ENCODE assay signal across 8 cellular contexts in genomic region chr1:52348704-52349301, GRCh38. TPM values are rescaled to one million over a fixed set of nuclear protein-coding genes. Genes with fewer than 3 reads are reported as not detected.
DNase-seq lines count a peak whose midpoint lies in the region; ATAC-seq and TF ChIP-seq lines count a peak whose summit lies in the region.

No MANE protein-coding gene starts in this region.

- H3K27me3 ChIP-seq in left ventricle myocardium inferior (ENCODE audit: low read depth) (no peaks in the 10 kb centered on the region), uterus (no peaks in the 10 kb centered on the region)

- H3K4me1 ChIP-seq in left ventricle myocardium inferior (no peaks in the 10 kb centered on the region), uterus (no peaks in the 10 kb centered on the region)

- intact Hi-C loops in left ventricle myocardium inferior (cut with micrococcal nuclease): no loop called here
- intact Hi-C loops in uterus (cut with DNase I; ENCODE audit: low total_unique reads): no loop called here

- ATAC-seq in stimulated activated naive CD8-positive, alpha-beta T cell treated with anti-CD3 and anti-CD28 coated beads, Interleukin-15, amount 100 ng/mL, for 72 hours: peak; percentile 29
- ATAC-seq in GM21367 (IDR thresholded peaks at IDR 0.05; ENCODE audit: unreplicated experiment): no peak

- H3K9me3 ChIP-seq in left ventricle myocardium inferior (replicated peaks): no peaks in the 10 kb centered on the region
- H3K9me3 ChIP-seq in uterus: no peaks in the 10 kb centered on the region

- H3K27ac Mint-ChIP-seq in stimulated activated naive CD8-positive, alpha-beta T cell treated with anti-CD3 and anti-CD28 coated beads, Interleukin-15, amount 100 ng/mL, for 72 hours: peak overlapping the region in 1 of 2 donors; percentile 29

- H3K4me3 ChIP-seq in left ventricle myocardium inferior: no peak overlapping the region
- no peak overlapping the region for H3K4me3 ChIP-seq in uterus

- TF ChIP-seq CTCF in left ventricle myocardium inferior (IDR thresholded peaks at IDR 0.05; ENCODE audit: borderline replicate concordance) (peak; percentile 44), uterus (IDR thresholded peaks at IDR 0.05) (no peak)

- H3K27ac ChIP-seq in left ventricle myocardium inferior (replicated peaks): no peak overlapping the region
- H3K27ac ChIP-seq in uterus: no peak overlapping the region

- no peaks in the 10 kb centered on the region for H3K9me3 Mint-ChIP-seq in stimulated activated naive CD8-positive, alpha-beta T cell treated with anti-CD3 and anti-CD28 coated beads, Interleukin-15, amount 100 ng/mL, for 72 hours

- no peak for TF ChIP-seq POLR2A in uterus (IDR thresholded peaks at IDR 0.05)

- DNase-seq in SKM-1 treated with dmso at 0.1 percent for 144 hours (lab: John Stamatoyannopoulos, UW; ENCODE audit: unreplicated experiment): peak; percentile 12
- no peak for DNase-seq in SKM-1 (lab: John Stamatoyannopoulos, UW; ENCODE audit: unreplicated experiment)
- DNase-seq in UCSD-AML1 (lab: John Stamatoyannopoulos, UW; ENCODE audit: unreplicated experiment): peak; percentile 71
- DNase-seq in left ventricle myocardium inferior: no peak
- DNase-seq in stimulated activated naive CD8-positive, alpha-beta T cell treated with anti-CD3 and anti-CD28 coated beads, Interleukin-15, amount 100 ng/mL, for 72 hours: no peak
- no peak for DNase-seq in uterus
- DNase-seq in KG1 (lab: John Stamatoyannopoulos, UW): no peak

- no peaks in the 10 kb centered on the region for H3K27me3 Mint-ChIP-seq in stimulated activated naive CD8-positive, alpha-beta T cell treated with anti-CD3 and anti-CD28 coated beads, Interleukin-15, amount 100 ng/mL, for 72 hours

- peaks cover 6% of the 10 kb centered on the region for H3K4me1 Mint-ChIP-seq in stimulated activated naive CD8-positive, alpha-beta T cell treated with anti-CD3 and anti-CD28 coated beads, Interleukin-15, amount 100 ng/mL, for 72 hours

- H3K4me3 Mint-ChIP-seq in stimulated activated naive CD8-positive, alpha-beta T cell treated with anti-CD3 and anti-CD28 coated beads, Interleukin-15, amount 100 ng/mL, for 72 hours: no peak overlapping the region

- H3K36me3 ChIP-seq in left ventricle myocardium inferior (peaks cover 43% of the 10 kb centered on the region), uterus (no peaks in the 10 kb centered on the region)

RNA-seq across cellular contexts. Expression of gene CC2D1B, which starts 17.2 kb away (rescaled TPM):
- total RNA-seq in left ventricle myocardium inferior (15.3 TPM), uterus (10 to 100 TPM in 3 of 4 donors, 1 to 10 TPM in 1; 9.5 to 39.4 (median 19.5) TPM)

RNA-seq across cellular contexts. Expression of gene ORC1, which starts 55.4 kb away (rescaled TPM):
- total RNA-seq in left ventricle myocardium inferior (0.11 TPM), uterus (1 to 10 TPM in 1 of 4 donors, under 1 TPM in 2, not detected in 1; 0.26 to 4.6 (median 0.76) TPM)

RNA-seq across cellular contexts. Expression of gene PRPF38A, which starts 55.6 kb away (rescaled TPM):
- total RNA-seq in left ventricle myocardium inferior: 20.5 TPM
- 10 to 100 TPM in 3 of 4 donors, 1 to 10 TPM in 1; 4.6 to 58.2 (median 30.7) TPM for total RNA-seq in uterus

Comparison
In these comparisons a context has a peak if more than half of its experiments do, and no peak if none do; other contexts are left out.
1. DNase-seq: peak in SKM-1 treated with dmso at 0.1 percent for 144 hours (single experiment) and UCSD-AML1 (single experiment); none in SKM-1 (single experiment), left ventricle myocardium inferior (single experiment), stimulated activated naive CD8-positive, alpha-beta T cell treated with anti-CD3 and anti-CD28 coated beads, Interleukin-15, amount 100 ng/mL, for 72 hours (0 of 2), uterus (0 of 2) and KG1 (single experiment).